Comparison of ENCODE assay signal across 23 cellular contexts in the genomic region with DNA sequence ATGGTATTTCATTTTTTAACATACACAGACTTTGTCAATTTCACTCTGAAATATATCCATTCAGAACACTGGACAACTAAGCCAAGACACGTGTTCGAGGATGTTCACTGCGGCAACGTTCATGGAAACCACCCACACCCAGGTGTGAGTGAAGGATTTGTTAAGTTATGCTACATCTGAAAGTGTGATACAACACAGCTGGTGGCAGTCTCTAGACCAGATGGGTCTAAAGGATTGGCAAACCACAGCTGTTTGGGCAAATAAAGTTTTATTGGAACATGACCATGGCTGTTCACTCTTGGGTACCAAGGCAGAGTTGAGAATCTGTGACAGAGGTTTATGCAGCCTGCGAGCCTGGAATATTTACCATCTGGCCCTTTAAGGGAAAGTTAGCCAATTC. TPM values are rescaled to one million over a fixed set of nuclear protein-coding genes. Genes with fewer than 3 reads are reported as not detected.
"Had no signal": no experiment of that assay in that cellular context is flagged by ENCODE, and none has a peak within 500 bp of the region (broad histone marks: within the 10 kb centered on the region; RNA-seq: fewer than 3 reads in every experiment).

No MANE protein-coding gene starts in this region.

- H3K27me3 ChIP-seq: MG63 had no signal

- FAIRE-seq: HTR-8/SVneo, RCC 7860 had no signal

- DNase-seq: Karpas-422, KG1, MG63, NCI-H1092, NCI-H1105 treated with DMSO at 0.1 percent for 48 hours, NCI-H1417 treated with DMSO at 0.1 percent for 48 hours, NCI-H146, NCI-H1694 treated with DMSO at 0.1 percent for 48 hours, NCI-H1930, NCI-H2081, NCI-H2107, NCI-H2227 treated with DMSO at 0.1 percent for 48 hours, NCI-H524, NCI-H526 treated with DMSO at 0.1 percent for 48 hours, NCI-H748 treated with DMSO at 0.1 percent for 48 hours, SHP77, T-helper 1 cell had no signal

- H3K27ac ChIP-seq: HL-60, RWPE1 had no signal

- H3K9me3 ChIP-seq: MG63 had no signal

- H3K4me3 ChIP-seq: MG63 had no signal

- H3K36me3 ChIP-seq: MG63 had no signal

- ATAC-seq: SK-N-SH treated with all-trans-retinoic acid at 6 μM for 48 hours had no signal

RNA-seq across cellular contexts. Expression of a gene that starts 12.0 kb away (rescaled TPM):
- total RNA-seq: NCI-H460 had no signal
